In the genomic region with DNA sequence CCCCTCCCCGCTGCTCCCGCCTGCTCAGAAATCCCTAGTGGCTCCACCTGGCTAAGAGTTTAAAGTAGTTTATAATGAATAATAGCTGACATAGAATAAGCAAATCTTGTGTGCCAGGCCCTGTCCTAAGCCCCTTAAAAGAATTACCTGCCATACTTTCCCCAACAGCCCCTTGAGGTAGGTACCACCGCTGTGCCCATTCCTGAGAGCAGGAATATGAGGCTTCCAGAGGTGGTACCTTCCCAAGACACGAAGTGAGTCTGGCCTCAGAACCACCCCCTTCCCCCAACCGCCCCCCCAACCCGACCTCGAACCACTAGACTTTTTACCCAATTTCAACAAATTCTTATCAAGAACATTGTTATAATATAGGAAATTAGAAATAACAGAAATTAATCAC, we compare ENCODE assay signal across 10 cellular contexts. TPM values are rescaled to one million over a fixed set of nuclear protein-coding genes. Genes with fewer than 3 reads are reported as not detected.
A peak's percentile ranks its signal among the peaks of the same experiment; 100 is the strongest.
DNase-seq lines count a peak whose midpoint lies in the region; ATAC-seq and TF ChIP-seq lines count a peak whose summit lies in the region.
"Had no signal": no experiment of that assay in that cellular context is flagged by ENCODE, and none has a peak within 500 bp of the region (broad histone marks: within the 10 kb centered on the region; RNA-seq: fewer than 3 reads in every experiment).

No MANE protein-coding gene starts in this region.

- ATAC-seq in heart right ventricle (no peak), Right ventricle myocardium inferior (no peak)

- H3K4me1 ChIP-seq in heart right ventricle (peaks cover 0 to 35% (median 17%) of the 10 kb centered on the region in 9 donors), mucosa of rectum (ENCODE audit: control insufficient read depth in 2 of 2, insufficient read depth in 2 of 2, low read length in 2 of 2) (peaks cover 15 to 18% of the 10 kb centered on the region in 2 donors), urinary bladder (ENCODE audit: insufficient read depth) (peaks cover 2% of the 10 kb centered on the region)

- H3K4me3 Mint-ChIP-seq in brain: peak overlapping the region; percentile 89 to 96 (median 94)

- H3K4me1 Mint-ChIP-seq in brain: peaks cover 45% of the 10 kb centered on the region

- H3K4me3 ChIP-seq in heart right ventricle (peak overlapping the region in 8 of 10 donors; percentile 88 to 95 (median 92)), mucosa of rectum (ENCODE audit: low read length in 2 of 2) (peak overlapping the region; percentile 76 to 93), urinary bladder (ENCODE audit: low read depth, low read length) (peak overlapping the region; percentile 70)

- no peaks in the 10 kb centered on the region for H3K9me3 ChIP-seq in heart right ventricle
- H3K9me3 ChIP-seq in mucosa of rectum (ENCODE audit: control insufficient read depth in 2 of 2, low read length in 2 of 2): no peaks in the 10 kb centered on the region

- no peaks in the 10 kb centered on the region for H3K36me3 Mint-ChIP-seq in brain

- H3K27ac Mint-ChIP-seq in brain: peak overlapping the region in 4 of 5 experiments; percentile 79 to 95 (median 83)

- H3K36me3 ChIP-seq in heart right ventricle (no peaks in the 10 kb centered on the region), mucosa of rectum (ENCODE audit: control insufficient read depth in 2 of 2, insufficient read depth in 2 of 2, low read length in 2 of 2) (no peaks in the 10 kb centered on the region), urinary bladder (ENCODE audit: insufficient read depth) (no peaks in the 10 kb centered on the region)

- WGBS in heart right ventricle, 2 donors: 83 to 85% methylated on average over 7 of the region's 7 CpGs
- 85% methylated on average over 7 of the region's 7 CpGs for WGBS in urinary bladder

- TF ChIP-seq CTCF in heart right ventricle (IDR thresholded peaks at IDR 0.05): no peak
- TF ChIP-seq CTCF in brain (conservative IDR thresholded peaks at IDR 0.05): no peak

- intact Hi-C loops in heart right ventricle (cut with DNase I): loop anchor here in 7 of 10 donors (5.0 to 10.0 kb wide), 6 partner anchors 54 to 68 kb away; partner anchors contain the start of genes HTD2 (in 2 of the 7) and RPP14 (in 2 of the 7)
- intact Hi-C loops in Right ventricle myocardium inferior (cut with DNase I): loop anchor here (5.0 kb wide), 1 partner anchor 58 kb away; no protein-coding TSS in a partner anchor

- H3K27ac ChIP-seq in heart right ventricle: no peak overlapping the region
- H3K27ac ChIP-seq in mucosa of rectum (ENCODE audit: low read depth in 2 of 2, low read length in 2 of 2): no peak overlapping the region
- no peak overlapping the region for H3K27ac ChIP-seq in urinary bladder (ENCODE audit: low read depth)

- H3K9ac ChIP-seq in mucosa of rectum (ENCODE audit: low read depth in 1 of 2, low read length in 2 of 2): no peak overlapping the region

- H3K27me3 ChIP-seq in heart right ventricle (no peaks in the 10 kb centered on the region), mucosa of rectum (ENCODE audit: control insufficient read depth in 2 of 2, insufficient read depth in 2 of 2, low read length in 2 of 2) (no peaks in the 10 kb centered on the region)

- peaks cover 17% of the 10 kb centered on the region for H3K27me3 Mint-ChIP-seq in brain

- H3K9me3 Mint-ChIP-seq in brain: peaks cover 0 to 3% (median 0%) of the 10 kb centered on the region in 5 experiments

- DNase-seq in heart right ventricle (no peak), Right ventricle myocardium inferior (ENCODE audit: missing footprints) (no peak), NCI-H526 (lab: John Stamatoyannopoulos, UW) (no peak), NCI-H187 treated with DMSO at 0.1 percent for 48 hours (lab: John Stamatoyannopoulos, UW) (no peak)
- DNase-seq in stimulated activated CD4-positive, alpha-beta T cell treated with anti-CD3 and anti-CD28 coated beads, Interleukin-2, amount 100 ng/mL, for 24 hours: no peak
- DNase-seq: DMS79, GOT3 had no signal

RNA-seq across cellular contexts. Expression of gene ABHD6, which starts 1.2 kb away (rescaled TPM):
- 10 to 100 TPM in 2 of 10 donors, 1 to 10 TPM in 8; 3.1 to 11.6 (median 6.3) TPM for total RNA-seq in heart right ventricle
- polyA plus RNA-seq in heart right ventricle: 1 to 10 TPM; 5.5 to 7.0 TPM
- 10.5 TPM for total RNA-seq in Right ventricle myocardium inferior
- 19.4 TPM for polyA plus RNA-seq in brain (ENCODE audit: insufficient read depth, low read depth, low replicate concordance)
- 7.2 TPM for total RNA-seq in urinary bladder
- 8.8 TPM for polyA plus RNA-seq in urinary bladder

RNA-seq across cellular contexts. Expression of gene DNASE1L3, which starts 28.1 kb away (rescaled TPM):
- total RNA-seq in heart right ventricle (1 to 10 TPM; 1.2 to 4.6 (median 2.4) TPM), Right ventricle myocardium inferior (2.1 TPM), urinary bladder (3.5 TPM)
- polyA plus RNA-seq in heart right ventricle (1 to 10 TPM; 2.3 to 3.1 TPM), brain (ENCODE audit: insufficient read depth, low read depth, low replicate concordance) (0.80 TPM), urinary bladder (5.4 TPM)
